In genomic region chr16:89828199-89828869, GRCh38 we compare ENCODE assay signal across 1 cellular context.
TF ChIP-seq lines count a peak whose summit lies in the region.

TSS of gene SPIRE2 (plus strand) at chr16:89828475. CDS start at chr16:89828551, 76 bp downstream.

TF ChIP-seq in K562, 482 proteins besides CTCF, POLR2A, EP300 and RAD21 (continued from another document and continues in another):
- TF ChIP-seq ZBTB11 (CRISPR knock-in tag; IDR thresholded peaks at IDR 0.05) (0 out of 6 replicates have a peak, but pooled peaks of 1 of the 3 experiments have one; percentile 34), VEZF1 (CRISPR knock-in tag; IDR thresholded peaks at IDR 0.05) (peak; percentile 92), SRF (CRISPR knock-in tag; IDR thresholded peaks at IDR 0.05) (peak in 1 of 2 experiments; percentile 37; a peak in 1 of 4 replicates), CTBP1 (IDR thresholded peaks at IDR 0.05; ENCODE audit: borderline replicate concordance) (peak; percentile 83; the same call in 1 of the 2 replicates), NR2C1 (IDR thresholded peaks at IDR 0.05) (no peak), NR2C1 (tag; IDR thresholded peaks at IDR 0.05) (no peak), ZBTB1 (CRISPR knock-in tag; IDR thresholded peaks at IDR 0.05; ENCODE audit: borderline replicate concordance, low read depth) (peak; percentile 44), RERE (CRISPR knock-in tag; IDR thresholded peaks at IDR 0.05; ENCODE audit: borderline replicate concordance) (no peak), ZSCAN29 (IDR thresholded peaks at IDR 0.05) (peak; percentile 99; the same call in 1 of the 2 replicates), TRIM24 (IDR thresholded peaks at IDR 0.05) (no peak), YY1 (IDR thresholded peaks at IDR 0.05; ENCODE audit: borderline replicate concordance in 1 of 3, control insufficient read depth in 1 of 3, extremely low read depth in 1 of 3, insufficient read depth in 3 of 3, insufficient read length in 1 of 3, insufficient replicate concordance in 2 of 3, low read depth in 1 of 3, low read length in 2 of 3) (peak in 2 of 3 experiments; percentile 53 to 59), HDAC8 (tag; IDR thresholded peaks at IDR 0.05) (no peak), SIN3A (IDR thresholded peaks at IDR 0.05; ENCODE audit: borderline replicate concordance in 2 of 2, control insufficient read depth in 1 of 2, low read depth in 2 of 2, low read length in 2 of 2) (peak; percentile 90 to 99), GABPB1 (CRISPR knock-in tag; IDR thresholded peaks at IDR 0.05) (0 out of 2 replicates have a peak, but pooled peaks have one; percentile 27), JUND (IDR thresholded peaks at IDR 0.05; ENCODE audit: borderline replicate concordance, low read depth, low read length) (0 out of 2 replicates have a peak, but pooled peaks have one; percentile 10), JUND (tag; IDR thresholded peaks at IDR 0.05; ENCODE audit: borderline replicate concordance, low read depth, low read length) (no peak; the same call in 2 of the 3 replicates), TEAD2 (tag; IDR thresholded peaks at IDR 0.05) (no peak), HDAC1 (IDR thresholded peaks at IDR 0.05) (0 out of 4 replicates have a peak, but pooled peaks of 1 of the 2 experiments have one; percentile 12), ZNF395 (CRISPR knock-in tag; IDR thresholded peaks at IDR 0.05) (peak; percentile 82; the same call in 1 of the 2 replicates), ZNF644 (tag; IDR thresholded peaks at IDR 0.05; ENCODE audit: low read depth) (peak; percentile 71; the same call in 1 of the 2 replicates), ZNF589 (CRISPR knock-in tag; IDR thresholded peaks at IDR 0.05; ENCODE audit: low read depth) (peak; percentile 69; the same call in 1 of the 2 replicates), NR4A1 (CRISPR knock-in tag; IDR thresholded peaks at IDR 0.05) (no peak), NR4A1 (tag; IDR thresholded peaks at IDR 0.05) (no peak), NRF1 (conservative IDR thresholded peaks at IDR 0.05 in 1 of 2, IDR thresholded peaks at IDR 0.05 in 1 of 2) (peak in 1 of 2 experiments; percentile 33; a peak in 2 of 4 replicates), GATAD2B (IDR thresholded peaks at IDR 0.05; ENCODE audit: borderline replicate concordance) (peak; percentile 91), ARID4B (CRISPR knock-in tag; IDR thresholded peaks at IDR 0.05) (peak; percentile 91), E2F5 (CRISPR knock-in tag; IDR thresholded peaks at IDR 0.05) (no peak), RBM17 (IDR thresholded peaks at IDR 0.05; ENCODE audit: borderline replicate concordance, low read depth, low read length) (no peak), STAG1 (CRISPR knock-in tag; IDR thresholded peaks at IDR 0.05; ENCODE audit: borderline replicate concordance) (peak; percentile 12; the same call in 1 of the 2 replicates), THAP12 (CRISPR knock-in tag; IDR thresholded peaks at IDR 0.05) (peak; percentile 66), NCOA4 (IDR thresholded peaks at IDR 0.05; ENCODE audit: partially characterized antibody) (no peak), FOXP1 (CRISPR knock-in tag; IDR thresholded peaks at IDR 0.05) (peak; percentile 55; the same call in 1 of the 2 replicates), NONO (IDR thresholded peaks at IDR 0.05; ENCODE audit: low read depth in 2 of 2, low read length in 1 of 2) (peak in 1 of 2 experiments; percentile 91; a peak in 2 of 4 replicates), CBX1 (IDR thresholded peaks at IDR 0.05; ENCODE audit: low read depth) (no peak), ZNF197 (CRISPR knock-in tag; IDR thresholded peaks at IDR 0.05; ENCODE audit: low read depth) (peak; percentile 33; the same call in 1 of the 2 replicates)
